ENCODE assay signal across 33 cellular contexts in genomic region chr2:16279201-16279570, GRCh38.
"Had no signal": no experiment of that assay in that cellular context is flagged by ENCODE, and none has a peak within 500 bp of the region (broad histone marks: within the 10 kb centered on the region; RNA-seq: fewer than 3 reads in every experiment).

No MANE protein-coding gene starts in this region.

- H3K9me3 ChIP-seq: MG63 had no signal

- DNase-seq: Kasumi-1, MG63, MM.1S, MV-4-11, NCI-H1048, NCI-H1092, NCI-H1092 treated with DMSO at 0.1 percent for 48 hours, NCI-H1105, NCI-H1105 treated with DMSO at 0.1 percent for 48 hours, NCI-H1417, NCI-H1417 treated with DMSO at 0.1 percent for 48 hours, NCI-H1436, NCI-H1436 treated with DMSO at 0.1 percent for 48 hours, NCI-H146, NCI-H1694, NCI-H1694 treated with DMSO at 0.1 percent for 48 hours, NCI-H187, NCI-H187 treated with DMSO at 0.1 percent for 48 hours, NCI-H1930, NCI-H2029, NCI-H2029 treated with DMSO at 0.1 percent for 48 hours, NCI-H2081, NCI-H2081 treated with DMSO at 0.1 percent for 48 hours, NCI-H2107, NCI-H2171, NCI-H2171 treated with DMSO at 0.1 percent for 48 hours, NCI-H2227 treated with DMSO at 0.1 percent for 48 hours, NCI-H226, NCI-H345, NCI-H446, NCI-H446 treated with DMSO at 0.1 percent for 48 hours, NCI-H510A, NCI-H510A treated with DMSO at 0.1 percent for 48 hours had no signal

- H3K36me3 ChIP-seq: MG63 had no signal

- H3K4me3 ChIP-seq: MG63 had no signal
